Comparison of ENCODE assay signal across 1 cellular context in the genomic region with DNA sequence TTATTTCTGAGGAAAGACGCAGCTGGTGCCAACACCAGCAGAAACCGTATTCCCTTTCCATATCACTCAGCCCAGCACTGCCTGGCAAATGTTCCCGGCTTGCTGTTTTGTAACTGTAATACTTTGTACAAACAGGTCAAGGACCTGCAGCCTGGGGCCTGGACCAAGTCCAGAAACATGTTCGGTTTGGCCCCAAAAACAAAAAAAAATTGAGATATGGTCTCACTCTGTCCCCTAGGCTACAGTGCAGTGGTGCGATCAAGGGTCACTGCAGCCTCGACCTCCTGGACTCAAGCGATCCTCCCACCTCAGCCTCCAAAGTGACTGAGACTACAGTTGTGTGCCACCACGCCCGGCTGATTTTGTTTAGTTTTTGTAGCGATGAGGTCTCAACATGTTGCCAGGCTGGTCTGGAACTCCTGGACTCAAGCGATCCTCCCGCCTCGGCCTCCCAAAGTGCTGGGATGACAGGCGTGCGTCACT.
A peak's percentile ranks its signal among the peaks of the same experiment; 100 is the strongest.
TF ChIP-seq lines count a peak whose summit lies in the region.

No MANE protein-coding gene starts in this region.

TF ChIP-seq in HepG2, 621 proteins besides CTCF, POLR2A, EP300 and RAD21 (continues in another document):
- TF ChIP-seq HNRNPH1 (optimal IDR thresholded peaks at IDR 0.05; ENCODE audit: low read depth, low read length) (no peak), BRCA1 (CRISPR knock-in tag; IDR thresholded peaks at IDR 0.05) (no peak), ZNF383 (CRISPR knock-in tag; IDR thresholded peaks at IDR 0.05; ENCODE audit: borderline replicate concordance) (no peak), ZNF777 (CRISPR knock-in tag; IDR thresholded peaks at IDR 0.05) (no peak), SALL2 (CRISPR knock-in tag; IDR thresholded peaks at IDR 0.05) (no peak), ZNF124 (CRISPR knock-in tag; IDR thresholded peaks at IDR 0.05) (0 out of 2 replicates have a peak, but pooled peaks have one; percentile 23), SP2 (CRISPR knock-in tag; IDR thresholded peaks at IDR 0.05) (no peak), TAF1 (CRISPR knock-in tag; IDR thresholded peaks at IDR 0.05) (no peak), ZNF766 (CRISPR knock-in tag; IDR thresholded peaks at IDR 0.05; ENCODE audit: borderline replicate concordance) (no peak), HIVEP1 (CRISPR knock-in tag; IDR thresholded peaks at IDR 0.05) (no peak), HMG20B (CRISPR knock-in tag; conservative IDR thresholded peaks at IDR 0.05) (no peak), MTA1 (CRISPR knock-in tag; IDR thresholded peaks at IDR 0.05; ENCODE audit: borderline replicate concordance) (no peak), TGIF2 (CRISPR knock-in tag; IDR thresholded peaks at IDR 0.05) (no peak), PRMT3 (CRISPR knock-in tag; IDR thresholded peaks at IDR 0.05; ENCODE audit: borderline replicate concordance, low read depth) (no peak), TBX3 (IDR thresholded peaks at IDR 0.05; ENCODE audit: borderline replicate concordance) (no peak), TBX2 (CRISPR knock-in tag; IDR thresholded peaks at IDR 0.05; ENCODE audit: borderline replicate concordance) (peak; percentile 38), KLF6 (CRISPR knock-in tag; IDR thresholded peaks at IDR 0.05) (no peak), ZNF235 (CRISPR knock-in tag; IDR thresholded peaks at IDR 0.05; ENCODE audit: borderline replicate concordance) (no peak), ZNF180 (CRISPR knock-in tag; IDR thresholded peaks at IDR 0.05; ENCODE audit: borderline replicate concordance, low read depth) (no peak), ARHGAP35 (CRISPR knock-in tag; IDR thresholded peaks at IDR 0.05; ENCODE audit: borderline replicate concordance) (no peak), ZNF234 (CRISPR knock-in tag; conservative IDR thresholded peaks at IDR 0.05) (no peak), ZNF761 (CRISPR knock-in tag; conservative IDR thresholded peaks at IDR 0.05) (no peak), TOE1 (CRISPR knock-in tag; IDR thresholded peaks at IDR 0.05) (no peak), KLF15 (CRISPR knock-in tag; IDR thresholded peaks at IDR 0.05; ENCODE audit: borderline replicate concordance) (no peak), POGZ (CRISPR knock-in tag; IDR thresholded peaks at IDR 0.05) (peak; percentile 75), ADNP (CRISPR knock-in tag; IDR thresholded peaks at IDR 0.05) (peak; percentile 95), ZNF891 (CRISPR knock-in tag; IDR thresholded peaks at IDR 0.05) (0 out of 2 replicates have a peak, but pooled peaks have one; percentile 38), SETDB1 (CRISPR knock-in tag; IDR thresholded peaks at IDR 0.05; ENCODE audit: borderline replicate concordance) (no peak), SP5 (CRISPR knock-in tag; IDR thresholded peaks at IDR 0.05; ENCODE audit: borderline replicate concordance, low read depth) (no peak), DMAP1 (CRISPR knock-in tag; IDR thresholded peaks at IDR 0.05) (no peak; the same call in 1 of the 2 replicates), ZSCAN9 (CRISPR knock-in tag; IDR thresholded peaks at IDR 0.05; ENCODE audit: borderline replicate concordance) (no peak)
- TF ChIP-seq, protein P1, sequence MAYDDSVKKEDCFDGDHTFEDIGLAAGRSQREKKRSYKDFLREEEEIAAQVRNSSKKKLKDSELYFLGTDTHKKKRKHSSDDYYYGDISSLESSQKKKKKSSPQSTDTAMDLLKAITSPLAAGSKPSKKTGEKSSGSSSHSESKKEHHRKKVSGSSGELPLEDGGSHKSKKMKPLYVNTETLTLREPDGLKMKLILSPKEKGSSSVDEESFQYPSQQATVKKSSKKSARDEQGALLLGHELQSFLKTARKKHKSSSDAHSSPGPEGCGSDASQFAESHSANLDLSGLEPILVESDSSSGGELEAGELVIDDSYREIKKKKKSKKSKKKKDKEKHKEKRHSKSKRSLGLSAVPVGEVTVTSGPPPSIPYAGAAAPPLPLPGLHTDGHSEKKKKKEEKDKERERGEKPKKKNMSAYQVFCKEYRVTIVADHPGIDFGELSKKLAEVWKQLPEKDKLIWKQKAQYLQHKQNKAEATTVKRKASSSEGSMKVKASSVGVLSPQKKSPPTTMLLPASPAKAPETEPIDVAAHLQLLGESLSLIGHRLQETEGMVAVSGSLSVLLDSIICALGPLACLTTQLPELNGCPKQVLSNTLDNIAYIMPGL (CRISPR knock-in tag; IDR thresholded peaks at IDR 0.05; ENCODE audit: borderline replicate concordance in 1 of 2, low read depth in 1 of 2): 0 out of 4 replicates have a peak, but pooled peaks of 1 of the 2 experiments have one; percentile 37
- TF ChIP-seq, protein P2, sequence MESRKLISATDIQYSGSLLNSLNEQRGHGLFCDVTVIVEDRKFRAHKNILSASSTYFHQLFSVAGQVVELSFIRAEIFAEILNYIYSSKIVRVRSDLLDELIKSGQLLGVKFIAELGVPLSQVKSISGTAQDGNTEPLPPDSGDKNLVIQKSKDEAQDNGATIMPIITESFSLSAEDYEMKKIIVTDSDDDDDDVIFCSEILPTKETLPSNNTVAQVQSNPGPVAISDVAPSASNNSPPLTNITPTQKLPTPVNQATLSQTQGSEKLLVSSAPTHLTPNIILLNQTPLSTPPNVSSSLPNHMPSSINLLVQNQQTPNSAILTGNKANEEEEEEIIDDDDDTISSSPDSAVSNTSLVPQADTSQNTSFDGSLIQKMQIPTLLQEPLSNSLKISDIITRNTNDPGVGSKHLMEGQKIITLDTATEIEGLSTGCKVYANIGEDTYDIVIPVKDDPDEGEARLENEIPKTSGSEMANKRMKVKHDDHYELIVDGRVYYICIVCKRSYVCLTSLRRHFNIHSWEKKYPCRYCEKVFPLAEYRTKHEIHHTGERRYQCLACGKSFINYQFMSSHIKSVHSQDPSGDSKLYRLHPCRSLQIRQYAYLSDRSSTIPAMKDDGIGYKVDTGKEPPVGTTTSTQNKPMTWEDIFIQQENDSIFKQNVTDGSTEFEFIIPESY (CRISPR knock-in tag; IDR thresholded peaks at IDR 0.05): no peak
- TF ChIP-seq, protein P3, sequence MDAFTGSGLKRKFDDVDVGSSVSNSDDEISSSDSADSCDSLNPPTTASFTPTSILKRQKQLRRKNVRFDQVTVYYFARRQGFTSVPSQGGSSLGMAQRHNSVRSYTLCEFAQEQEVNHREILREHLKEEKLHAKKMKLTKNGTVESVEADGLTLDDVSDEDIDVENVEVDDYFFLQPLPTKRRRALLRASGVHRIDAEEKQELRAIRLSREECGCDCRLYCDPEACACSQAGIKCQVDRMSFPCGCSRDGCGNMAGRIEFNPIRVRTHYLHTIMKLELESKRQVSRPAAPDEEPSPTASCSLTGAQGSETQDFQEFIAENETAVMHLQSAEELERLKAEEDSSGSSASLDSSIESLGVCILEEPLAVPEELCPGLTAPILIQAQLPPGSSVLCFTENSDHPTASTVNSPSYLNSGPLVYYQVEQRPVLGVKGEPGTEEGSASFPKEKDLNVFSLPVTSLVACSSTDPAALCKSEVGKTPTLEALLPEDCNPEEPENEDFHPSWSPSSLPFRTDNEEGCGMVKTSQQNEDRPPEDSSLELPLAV (CRISPR knock-in tag; conservative IDR thresholded peaks at IDR 0.05; ENCODE audit: low read depth): no peak
- TF ChIP-seq, protein P4, sequence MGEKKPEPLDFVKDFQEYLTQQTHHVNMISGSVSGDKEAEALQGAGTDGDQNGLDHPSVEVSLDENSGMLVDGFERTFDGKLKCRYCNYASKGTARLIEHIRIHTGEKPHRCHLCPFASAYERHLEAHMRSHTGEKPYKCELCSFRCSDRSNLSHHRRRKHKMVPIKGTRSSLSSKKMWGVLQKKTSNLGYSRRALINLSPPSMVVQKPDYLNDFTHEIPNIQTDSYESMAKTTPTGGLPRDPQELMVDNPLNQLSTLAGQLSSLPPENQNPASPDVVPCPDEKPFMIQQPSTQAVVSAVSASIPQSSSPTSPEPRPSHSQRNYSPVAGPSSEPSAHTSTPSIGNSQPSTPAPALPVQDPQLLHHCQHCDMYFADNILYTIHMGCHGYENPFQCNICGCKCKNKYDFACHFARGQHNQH (CRISPR knock-in tag; IDR thresholded peaks at IDR 0.05): peak; percentile 42; the same call in 1 of the 2 replicates
- TF ChIP-seq, protein P5, sequence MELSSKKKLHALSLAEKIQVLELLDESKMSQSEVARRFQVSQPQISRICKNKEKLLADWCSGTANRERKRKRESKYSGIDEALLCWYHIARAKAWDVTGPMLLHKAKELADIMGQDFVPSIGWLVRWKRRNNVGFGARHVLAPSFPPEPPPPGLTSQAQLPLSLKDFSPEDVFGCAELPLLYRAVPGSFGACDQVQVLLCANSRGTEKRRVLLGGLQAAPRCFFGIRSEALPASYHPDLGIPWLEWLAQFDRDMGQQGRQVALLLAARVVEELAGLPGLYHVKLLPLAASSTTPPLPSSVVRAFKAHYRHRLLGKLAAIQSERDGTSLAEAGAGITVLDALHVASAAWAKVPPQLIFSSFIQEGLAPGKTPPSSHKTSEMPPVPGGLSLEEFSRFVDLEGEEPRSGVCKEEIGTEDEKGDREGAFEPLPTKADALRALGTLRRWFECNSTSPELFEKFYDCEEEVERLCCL (CRISPR knock-in tag; IDR thresholded peaks at IDR 0.05; ENCODE audit: borderline replicate concordance): no peak
- TF ChIP-seq, protein P6, sequence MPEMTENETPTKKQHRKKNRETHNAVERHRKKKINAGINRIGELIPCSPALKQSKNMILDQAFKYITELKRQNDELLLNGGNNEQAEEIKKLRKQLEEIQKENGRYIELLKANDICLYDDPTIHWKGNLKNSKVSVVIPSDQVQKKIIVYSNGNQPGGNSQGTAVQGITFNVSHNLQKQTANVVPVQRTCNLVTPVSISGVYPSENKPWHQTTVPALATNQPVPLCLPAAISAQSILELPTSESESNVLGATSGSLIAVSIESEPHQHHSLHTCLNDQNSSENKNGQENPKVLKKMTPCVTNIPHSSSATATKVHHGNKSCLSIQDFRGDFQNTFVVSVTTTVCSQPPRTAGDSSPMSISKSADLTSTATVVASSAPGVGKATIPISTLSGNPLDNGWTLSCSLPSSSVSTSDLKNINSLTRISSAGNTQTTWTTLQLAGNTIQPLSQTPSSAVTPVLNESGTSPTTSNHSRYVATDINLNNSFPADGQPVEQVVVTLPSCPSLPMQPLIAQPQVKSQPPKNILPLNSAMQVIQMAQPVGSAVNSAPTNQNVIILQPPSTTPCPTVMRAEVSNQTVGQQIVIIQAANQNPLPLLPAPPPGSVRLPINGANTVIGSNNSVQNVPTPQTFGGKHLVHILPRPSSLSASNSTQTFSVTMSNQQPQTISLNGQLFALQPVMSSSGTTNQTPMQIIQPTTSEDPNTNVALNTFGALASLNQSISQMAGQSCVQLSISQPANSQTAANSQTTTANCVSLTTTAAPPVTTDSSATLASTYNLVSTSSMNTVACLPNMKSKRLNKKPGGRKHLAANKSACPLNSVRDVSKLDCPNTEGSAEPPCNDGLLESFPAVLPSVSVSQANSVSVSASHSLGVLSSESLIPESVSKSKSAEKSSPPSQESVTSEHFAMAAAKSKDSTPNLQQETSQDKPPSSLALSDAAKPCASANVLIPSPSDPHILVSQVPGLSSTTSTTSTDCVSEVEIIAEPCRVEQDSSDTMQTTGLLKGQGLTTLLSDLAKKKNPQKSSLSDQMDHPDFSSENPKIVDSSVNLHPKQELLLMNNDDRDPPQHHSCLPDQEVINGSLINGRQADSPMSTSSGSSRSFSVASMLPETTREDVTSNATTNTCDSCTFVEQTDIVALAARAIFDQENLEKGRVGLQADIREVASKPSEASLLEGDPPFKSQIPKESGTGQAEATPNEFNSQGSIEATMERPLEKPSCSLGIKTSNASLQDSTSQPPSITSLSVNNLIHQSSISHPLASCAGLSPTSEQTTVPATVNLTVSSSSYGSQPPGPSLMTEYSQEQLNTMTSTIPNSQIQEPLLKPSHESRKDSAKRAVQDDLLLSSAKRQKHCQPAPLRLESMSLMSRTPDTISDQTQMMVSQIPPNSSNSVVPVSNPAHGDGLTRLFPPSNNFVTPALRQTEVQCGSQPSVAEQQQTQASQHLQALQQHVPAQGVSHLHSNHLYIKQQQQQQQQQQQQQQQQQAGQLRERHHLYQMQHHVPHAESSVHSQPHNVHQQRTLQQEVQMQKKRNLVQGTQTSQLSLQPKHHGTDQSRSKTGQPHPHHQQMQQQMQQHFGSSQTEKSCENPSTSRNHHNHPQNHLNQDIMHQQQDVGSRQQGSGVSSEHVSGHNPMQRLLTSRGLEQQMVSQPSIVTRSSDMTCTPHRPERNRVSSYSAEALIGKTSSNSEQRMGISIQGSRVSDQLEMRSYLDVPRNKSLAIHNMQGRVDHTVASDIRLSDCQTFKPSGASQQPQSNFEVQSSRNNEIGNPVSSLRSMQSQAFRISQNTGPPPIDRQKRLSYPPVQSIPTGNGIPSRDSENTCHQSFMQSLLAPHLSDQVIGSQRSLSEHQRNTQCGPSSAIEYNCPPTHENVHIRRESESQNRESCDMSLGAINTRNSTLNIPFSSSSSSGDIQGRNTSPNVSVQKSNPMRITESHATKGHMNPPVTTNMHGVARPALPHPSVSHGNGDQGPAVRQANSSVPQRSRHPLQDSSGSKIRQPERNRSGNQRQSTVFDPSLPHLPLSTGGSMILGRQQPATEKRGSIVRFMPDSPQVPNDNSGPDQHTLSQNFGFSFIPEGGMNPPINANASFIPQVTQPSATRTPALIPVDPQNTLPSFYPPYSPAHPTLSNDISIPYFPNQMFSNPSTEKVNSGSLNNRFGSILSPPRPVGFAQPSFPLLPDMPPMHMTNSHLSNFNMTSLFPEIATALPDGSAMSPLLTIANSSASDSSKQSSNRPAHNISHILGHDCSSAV (CRISPR knock-in tag; IDR thresholded peaks at IDR 0.05; ENCODE audit: borderline replicate concordance): no peak
- TF ChIP-seq, protein P7, sequence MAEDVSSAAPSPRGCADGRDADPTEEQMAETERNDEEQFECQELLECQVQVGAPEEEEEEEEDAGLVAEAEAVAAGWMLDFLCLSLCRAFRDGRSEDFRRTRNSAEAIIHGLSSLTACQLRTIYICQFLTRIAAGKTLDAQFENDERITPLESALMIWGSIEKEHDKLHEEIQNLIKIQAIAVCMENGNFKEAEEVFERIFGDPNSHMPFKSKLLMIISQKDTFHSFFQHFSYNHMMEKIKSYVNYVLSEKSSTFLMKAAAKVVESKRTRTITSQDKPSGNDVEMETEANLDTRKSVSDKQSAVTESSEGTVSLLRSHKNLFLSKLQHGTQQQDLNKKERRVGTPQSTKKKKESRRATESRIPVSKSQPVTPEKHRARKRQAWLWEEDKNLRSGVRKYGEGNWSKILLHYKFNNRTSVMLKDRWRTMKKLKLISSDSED (CRISPR knock-in tag; IDR thresholded peaks at IDR 0.05): no peak
- TF ChIP-seq, protein P8, sequence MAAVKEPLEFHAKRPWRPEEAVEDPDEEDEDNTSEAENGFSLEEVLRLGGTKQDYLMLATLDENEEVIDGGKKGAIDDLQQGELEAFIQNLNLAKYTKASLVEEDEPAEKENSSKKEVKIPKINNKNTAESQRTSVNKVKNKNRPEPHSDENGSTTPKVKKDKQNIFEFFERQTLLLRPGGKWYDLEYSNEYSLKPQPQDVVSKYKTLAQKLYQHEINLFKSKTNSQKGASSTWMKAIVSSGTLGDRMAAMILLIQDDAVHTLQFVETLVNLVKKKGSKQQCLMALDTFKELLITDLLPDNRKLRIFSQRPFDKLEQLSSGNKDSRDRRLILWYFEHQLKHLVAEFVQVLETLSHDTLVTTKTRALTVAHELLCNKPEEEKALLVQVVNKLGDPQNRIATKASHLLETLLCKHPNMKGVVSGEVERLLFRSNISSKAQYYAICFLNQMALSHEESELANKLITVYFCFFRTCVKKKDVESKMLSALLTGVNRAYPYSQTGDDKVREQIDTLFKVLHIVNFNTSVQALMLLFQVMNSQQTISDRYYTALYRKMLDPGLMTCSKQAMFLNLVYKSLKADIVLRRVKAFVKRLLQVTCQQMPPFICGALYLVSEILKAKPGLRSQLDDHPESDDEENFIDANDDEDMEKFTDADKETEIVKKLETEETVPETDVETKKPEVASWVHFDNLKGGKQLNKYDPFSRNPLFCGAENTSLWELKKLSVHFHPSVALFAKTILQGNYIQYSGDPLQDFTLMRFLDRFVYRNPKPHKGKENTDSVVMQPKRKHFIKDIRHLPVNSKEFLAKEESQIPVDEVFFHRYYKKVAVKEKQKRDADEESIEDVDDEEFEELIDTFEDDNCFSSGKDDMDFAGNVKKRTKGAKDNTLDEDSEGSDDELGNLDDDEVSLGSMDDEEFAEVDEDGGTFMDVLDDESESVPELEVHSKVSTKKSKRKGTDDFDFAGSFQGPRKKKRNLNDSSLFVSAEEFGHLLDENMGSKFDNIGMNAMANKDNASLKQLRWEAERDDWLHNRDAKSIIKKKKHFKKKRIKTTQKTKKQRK (IDR thresholded peaks at IDR 0.05; ENCODE audit: low read length): no peak
